1 cellular context compared by ENCODE assay signal in the genomic region with DNA sequence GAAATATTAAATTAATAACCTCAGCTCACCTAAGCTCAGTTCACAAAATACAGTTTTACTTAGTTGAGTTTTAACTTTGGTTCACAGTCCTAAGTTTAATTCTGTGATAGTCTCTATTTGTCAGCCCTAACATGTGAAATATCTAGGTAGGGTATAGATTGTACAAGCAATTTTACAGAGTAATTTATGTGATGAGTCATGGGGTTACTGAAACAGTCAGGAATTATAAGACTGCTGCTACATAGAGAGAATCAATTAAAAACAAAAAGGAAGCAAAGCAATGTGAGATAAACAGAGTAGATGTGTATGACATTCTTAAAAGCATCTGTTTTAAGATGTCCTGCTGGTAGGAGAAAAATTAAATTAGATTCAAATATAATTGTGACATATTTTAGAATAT.
TF ChIP-seq lines count a peak whose summit lies in the region.

No MANE protein-coding gene starts in this region.

TF ChIP-seq in HCT116, 20 proteins besides CTCF, POLR2A, EP300 and RAD21 (continued from another document):
- TF ChIP-seq SP1 (IDR thresholded peaks at IDR 0.05; ENCODE audit: low read depth) (no peak), EZH2phosphoT487 (IDR thresholded peaks at IDR 0.05; ENCODE audit: borderline replicate concordance) (no peak), ZNF274 (IDR thresholded peaks at IDR 0.05; ENCODE audit: low read depth, low read length) (no peak), SRF (IDR thresholded peaks at IDR 0.05; ENCODE audit: low read depth) (no peak)
- TF ChIP-seq, protein P1, sequence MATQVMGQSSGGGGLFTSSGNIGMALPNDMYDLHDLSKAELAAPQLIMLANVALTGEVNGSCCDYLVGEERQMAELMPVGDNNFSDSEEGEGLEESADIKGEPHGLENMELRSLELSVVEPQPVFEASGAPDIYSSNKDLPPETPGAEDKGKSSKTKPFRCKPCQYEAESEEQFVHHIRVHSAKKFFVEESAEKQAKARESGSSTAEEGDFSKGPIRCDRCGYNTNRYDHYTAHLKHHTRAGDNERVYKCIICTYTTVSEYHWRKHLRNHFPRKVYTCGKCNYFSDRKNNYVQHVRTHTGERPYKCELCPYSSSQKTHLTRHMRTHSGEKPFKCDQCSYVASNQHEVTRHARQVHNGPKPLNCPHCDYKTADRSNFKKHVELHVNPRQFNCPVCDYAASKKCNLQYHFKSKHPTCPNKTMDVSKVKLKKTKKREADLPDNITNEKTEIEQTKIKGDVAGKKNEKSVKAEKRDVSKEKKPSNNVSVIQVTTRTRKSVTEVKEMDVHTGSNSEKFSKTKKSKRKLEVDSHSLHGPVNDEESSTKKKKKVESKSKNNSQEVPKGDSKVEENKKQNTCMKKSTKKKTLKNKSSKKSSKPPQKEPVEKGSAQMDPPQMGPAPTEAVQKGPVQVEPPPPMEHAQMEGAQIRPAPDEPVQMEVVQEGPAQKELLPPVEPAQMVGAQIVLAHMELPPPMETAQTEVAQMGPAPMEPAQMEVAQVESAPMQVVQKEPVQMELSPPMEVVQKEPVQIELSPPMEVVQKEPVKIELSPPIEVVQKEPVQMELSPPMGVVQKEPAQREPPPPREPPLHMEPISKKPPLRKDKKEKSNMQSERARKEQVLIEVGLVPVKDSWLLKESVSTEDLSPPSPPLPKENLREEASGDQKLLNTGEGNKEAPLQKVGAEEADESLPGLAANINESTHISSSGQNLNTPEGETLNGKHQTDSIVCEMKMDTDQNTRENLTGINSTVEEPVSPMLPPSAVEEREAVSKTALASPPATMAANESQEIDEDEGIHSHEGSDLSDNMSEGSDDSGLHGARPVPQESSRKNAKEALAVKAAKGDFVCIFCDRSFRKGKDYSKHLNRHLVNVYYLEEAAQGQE (IDR thresholded peaks at IDR 0.05; ENCODE audit: low read depth), result no peak
